Comparison of ENCODE assay signal across 22 cellular contexts in the genomic region with DNA sequence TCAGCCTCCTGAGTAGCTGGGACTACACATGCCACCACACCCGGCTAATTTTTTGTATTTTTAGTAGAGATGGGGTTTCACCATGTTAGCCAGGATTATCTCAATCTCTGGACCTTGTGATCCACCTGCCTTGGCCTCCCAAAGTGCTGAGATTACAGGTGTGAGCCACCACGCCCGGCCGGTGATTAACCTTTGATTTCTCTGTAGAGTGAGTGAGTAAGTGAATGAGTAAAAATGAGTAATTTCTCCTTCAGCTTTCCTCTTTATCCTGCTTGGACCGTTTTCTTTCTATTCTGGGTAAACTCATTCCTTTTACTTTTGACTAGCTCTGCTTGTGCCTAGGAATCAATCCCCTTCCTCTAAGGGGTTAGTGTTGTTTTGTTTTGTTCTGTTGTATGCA. TPM values are rescaled to one million over a fixed set of nuclear protein-coding genes. Genes with fewer than 3 reads are reported as not detected.
DNase-seq lines count a peak whose midpoint lies in the region; ATAC-seq and TF ChIP-seq lines count a peak whose summit lies in the region.
"Had no signal": no experiment of that assay in that cellular context is flagged by ENCODE, and none has a peak within 500 bp of the region (broad histone marks: within the 10 kb centered on the region; RNA-seq: fewer than 3 reads in every experiment).

No MANE protein-coding gene starts in this region.

- H3K9me3 Mint-ChIP-seq in CD14-positive monocyte, result peaks cover 7 to 22% (median 17%) of the 10 kb centered on the region in 7 donors
- H3K9me3 Mint-ChIP-seq: CD4-positive, CD25-positive, alpha-beta regulatory T cell had no signal

- in situ Hi-C loops in GM23248 (cut with MboI), result no loop called here

- H3K9me3 ChIP-seq in GM23248 (ENCODE audit: low read depth), result no peaks in the 10 kb centered on the region
- H3K9me3 ChIP-seq in colonic mucosa, result no peaks in the 10 kb centered on the region
- H3K9me3 ChIP-seq in mucosa of descending colon, result no peaks in the 10 kb centered on the region
- H3K9me3 ChIP-seq: BE2C, SJSA1 had no signal

- H3F3A ChIP-seq in GM23248 (ENCODE audit: insufficient read depth), result peaks cover 11% of the 10 kb centered on the region

- H2AFZ ChIP-seq in GM23248, result no peak overlapping the region
- H2AFZ ChIP-seq: GM23338 had no signal

- H3K27me3 Mint-ChIP-seq in CD14-positive monocyte (ENCODE audit: low read depth in 3 of 3), result peaks cover 0 to 1% (median 0%) of the 10 kb centered on the region in 3 donors
- H3K27me3 Mint-ChIP-seq: CD4-positive, CD25-positive, alpha-beta regulatory T cell had no signal

- no peak overlapping the region for H3K4me3 Mint-ChIP-seq in CD14-positive monocyte
- H3K4me3 Mint-ChIP-seq: CD4-positive, CD25-positive, alpha-beta regulatory T cell; GM23338 had no signal

- TF ChIP-seq CTCF in colonic mucosa (IDR thresholded peaks at IDR 0.05) (no peak), mucosa of descending colon (IDR thresholded peaks at IDR 0.05) (no peak), CD14-positive monocyte (IDR thresholded peaks at IDR 0.05) (no peak)

- peaks cover 86% of the 10 kb centered on the region for H3K79me2 ChIP-seq in GM23248 (ENCODE audit: insufficient read depth)

- H3K4me1 ChIP-seq in GM23248 (ENCODE audit: insufficient read depth), result 0 out of 2 replicates have a peak, but pooled peaks cover 11% of the 10 kb centered on the region
- no peaks in the 10 kb centered on the region for H3K4me1 ChIP-seq in colonic mucosa
- no peaks in the 10 kb centered on the region for H3K4me1 ChIP-seq in mucosa of descending colon (ENCODE audit: low read depth)
- H3K4me1 ChIP-seq: BE2C, HAP-1, SJSA1 had no signal

- H3K9me2 ChIP-seq in GM23248 (ENCODE audit: insufficient read depth), result no peaks in the 10 kb centered on the region

- H3K36me3 Mint-ChIP-seq in CD14-positive monocyte, result peaks cover 6 to 11% of the 10 kb centered on the region in 2 donors
- H3K36me3 Mint-ChIP-seq: CD4-positive, CD25-positive, alpha-beta regulatory T cell had no signal

- ATAC-seq in mucosa of descending colon, result peak; percentile 60
- ATAC-seq: GM12878, GM23338, Panc1 had no signal

- peaks cover 23% of the 10 kb centered on the region for H3K4me1 Mint-ChIP-seq in CD14-positive monocyte
- H3K4me1 Mint-ChIP-seq: GM23338 had no signal

- intact Hi-C loops in colonic mucosa (cut with DNase I), result no loop called here
- intact Hi-C loops in mucosa of descending colon (cut with DNase I, micrococcal nuclease), result no loop called here
- intact Hi-C loops in CD14-positive monocyte (cut with micrococcal nuclease), result loop anchor here in 1 of 2 donors (10.0 kb wide), 1 partner anchor 125 kb away; no protein-coding TSS in a partner anchor

- no peak overlapping the region for H3K27ac ChIP-seq in GM23248
- no peak overlapping the region for H3K27ac ChIP-seq in colonic mucosa
- H3K27ac ChIP-seq: SJSA1 had no signal

- no peak overlapping the region for H3K27ac Mint-ChIP-seq in CD14-positive monocyte
- H3K27ac Mint-ChIP-seq: CD4-positive, CD25-positive, alpha-beta regulatory T cell; GM23338 had no signal

- H3K4me2 ChIP-seq in GM23248 (ENCODE audit: unreplicated experiment), result no peak overlapping the region
- H3K4me2 ChIP-seq: GM23338 had no signal

- H3K4me3 ChIP-seq in GM23248 (no peak overlapping the region), colonic mucosa (no peak overlapping the region), mucosa of descending colon (no peak overlapping the region)
- H3K4me3 ChIP-seq: GM12878, GM23338, HAP-1, SJSA1 had no signal

- no peaks in the 10 kb centered on the region for H3K36me3 ChIP-seq in GM23248 (ENCODE audit: low read depth)
- no peaks in the 10 kb centered on the region for H3K36me3 ChIP-seq in colonic mucosa
- no peaks in the 10 kb centered on the region for H3K36me3 ChIP-seq in mucosa of descending colon (ENCODE audit: low read depth)
- H3K36me3 ChIP-seq: BE2C, HAP-1, SJSA1 had no signal

- WGBS in GM23248 (ENCODE audit: low coverage in 1 of 2, low lambda C conversion rate in 2 of 2, missing lambda C conversion rate in 2 of 2), 2 experiments, result 56 to 57% methylated on average over 5 of the region's 5 CpGs

- no peaks in the 10 kb centered on the region for H4K20me1 ChIP-seq in GM23248 (ENCODE audit: insufficient read depth)

- peak; percentile 34 for DNase-seq in GM23248
- peak; percentile 26 for DNase-seq in HT1080 (ENCODE audit: low read depth)
- DNase-seq in colonic mucosa, result peak; percentile 25
- peak in 1 of 3 donors; percentile 12 for DNase-seq in mucosa of descending colon
- DNase-seq in CD14-positive monocyte (ENCODE audit: low spot score), result no peak
- no peak for DNase-seq in activated CD4-positive, alpha-beta T cell treated with anti-CD3 and anti-CD28 coated beads, Interleukin-2, amount 50 U/mL, for 48 hours
- no peak for DNase-seq in DMS79 (lab: John Stamatoyannopoulos, UW)
- DNase-seq: BE2C; CD4-positive, CD25-positive, alpha-beta regulatory T cell; DMS79 treated with DMSO at 0.1 percent for 48 hours; KG1; NCI-H1092 treated with DMSO at 0.1 percent for 48 hours; NCI-H1436 treated with DMSO at 0.1 percent for 48 hours; NCI-H2029; NCI-H226; NCI-H510A treated with DMSO at 0.1 percent for 48 hours; NCI-H748 treated with DMSO at 0.1 percent for 48 hours had no signal

- H3K9ac ChIP-seq in GM23248, result no peak overlapping the region
- no peak overlapping the region for H3K9ac ChIP-seq in colonic mucosa (ENCODE audit: low read depth in 2 of 2, low read length in 2 of 2)

- H3K27me3 ChIP-seq in GM23248 (replicated peaks; ENCODE audit: insufficient read depth) (no peaks in the 10 kb centered on the region), colonic mucosa (no peaks in the 10 kb centered on the region)
- H3K27me3 ChIP-seq: BE2C, SJSA1 had no signal

RNA-seq across cellular contexts. Expression of a gene that starts 36.8 kb away (rescaled TPM):
- total RNA-seq in GM23248 (2014; rRNA removed; shearing (Covaris generic)), result 17.8 and 28.2 TPM in 2 replicates
- polyA plus RNA-seq in GM23248 (2016; fragmentation: Nextera tagmentation; extraction: Ambion mirVana) (21.9 and 22.7 TPM in 2 replicates), CD14-positive monocyte (1 to 10 TPM; 3.6 to 5.5 TPM)
- 15.1 and 22.6 TPM in 2 replicates for total RNA-seq in HT1080 (2014; rRNA removed; shearing (Covaris generic))
- polyA plus RNA-seq in HT1080 (2015; cell fraction: cytosol; rRNA removed), result 15.5 and 17.7 TPM in 2 replicates
- polyA plus RNA-seq in HT1080 (2015; cell fraction: nucleus; rRNA removed), result 23.4 and 23.9 TPM in 2 replicates
- total RNA-seq in colonic mucosa (10 to 100 TPM; 10.6 to 12.2 TPM), mucosa of descending colon (10 to 100 TPM; 10.1 to 22.0 (median 11.3) TPM)

Comparison
In these comparisons a context has a peak if more than half of its experiments do, and no peak if none do; other contexts are left out.
1. DNase-seq: peak in GM23248 (single experiment), HT1080 (single experiment) and colonic mucosa (single experiment); none in CD14-positive monocyte (single experiment), activated CD4-positive, alpha-beta T cell treated with anti-CD3 and anti-CD28 coated beads, Interleukin-2, amount 50 U/mL, for 48 hours (0 of 2) and DMS79 (single experiment).